ENCODE assay signal across 22 cellular contexts in the genomic region with DNA sequence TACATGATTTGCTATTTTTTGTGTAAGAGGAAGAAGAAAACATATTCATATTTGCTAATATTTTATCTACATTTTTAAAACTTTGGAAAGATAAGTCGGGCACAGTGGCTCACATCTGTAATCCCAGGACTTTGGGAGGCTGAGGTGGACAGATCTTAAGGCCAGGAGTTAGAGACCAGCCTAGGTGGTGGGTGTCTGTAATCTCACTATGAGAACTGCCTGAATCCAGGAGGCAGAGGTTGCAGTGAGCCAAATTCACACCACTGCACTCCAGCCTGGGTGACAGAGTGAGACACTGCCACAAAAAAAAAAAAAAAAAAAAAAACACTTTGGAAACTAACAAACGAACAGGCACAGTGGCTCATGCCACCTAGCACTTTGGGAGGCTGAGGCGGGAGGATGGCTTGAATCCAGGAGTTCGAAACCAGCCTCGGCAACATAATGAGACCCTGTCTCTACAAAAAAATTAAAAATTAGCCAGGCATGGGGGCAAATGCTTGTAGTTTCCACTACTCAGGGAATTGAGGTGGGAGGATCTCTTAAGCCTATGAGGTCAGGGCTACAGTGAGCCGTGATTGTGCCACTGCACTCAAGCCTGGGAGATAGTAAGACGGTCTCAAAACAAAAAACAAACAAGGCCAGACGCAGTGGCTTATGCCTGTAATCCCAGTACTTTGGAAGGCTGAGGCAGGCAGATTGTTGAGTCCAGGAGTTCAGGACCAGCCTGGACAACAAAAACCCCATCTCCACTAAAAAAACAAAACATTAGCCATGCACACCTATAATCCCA. TPM values are rescaled to one million over a fixed set of nuclear protein-coding genes. Genes with fewer than 3 reads are reported as not detected.
DNase-seq lines count a peak whose midpoint lies in the region; ATAC-seq and TF ChIP-seq lines count a peak whose summit lies in the region.
"Had no signal": no experiment of that assay in that cellular context is flagged by ENCODE, and none has a peak within 500 bp of the region (broad histone marks: within the 10 kb centered on the region; RNA-seq: fewer than 3 reads in every experiment).

No MANE protein-coding gene starts in this region.

- no peaks in the 10 kb centered on the region for H3K4me1 ChIP-seq in H9 (ENCODE audit: insufficient read depth, low read length)
- H3K4me1 ChIP-seq in mammary epithelial cell (ENCODE audit: insufficient read depth, low read length): peaks cover 9% of the 10 kb centered on the region

- H4K5ac ChIP-seq in H9 (ENCODE audit: insufficient read length, low read depth, low read length): no peak overlapping the region

- no peak; the same call in 1 of the 2 replicates for ATAC-seq in WTC11
- ATAC-seq: CD8-positive, alpha-beta T cell; GM23338 had no signal

- H3K36me3 Mint-ChIP-seq in Calu3 (ENCODE audit: insufficient read depth, unreplicated experiment) (peaks cover 21% of the 10 kb centered on the region), H9 (ENCODE audit: insufficient read depth in 1 of 3, low read depth in 3 of 3) (peaks cover 5 to 13% (median 5%) of the 10 kb centered on the region in 3 experiments; a peak in 3 of 7 replicates), WTC11 (peaks cover 12% of the 10 kb centered on the region)

- H3T11ph ChIP-seq in H9 (ENCODE audit: low read length): no peak overlapping the region

- H3K27me3 ChIP-seq in H9 (ENCODE audit: insufficient read depth, low read length) (no peaks in the 10 kb centered on the region), mammary epithelial cell (ENCODE audit: insufficient read depth, low read length) (no peaks in the 10 kb centered on the region)
- H3K27me3 ChIP-seq: BLaER1 had no signal

- no peak overlapping the region for H4K8ac ChIP-seq in H9 (replicated peaks; ENCODE audit: insufficient read length, low read depth, low read length)

- in situ Hi-C loops in mammary epithelial cell (cut with MboI; ENCODE audit: low sequenced_read_pairs in 2 of 2): loop anchor here in 1 of 2 donors (25.0 kb wide), 1 partner anchor 713 kb away; no protein-coding TSS in a partner anchor

- H3K9me3 Mint-ChIP-seq in Calu3 (ENCODE audit: low read depth, unreplicated experiment): no peaks in the 10 kb centered on the region
- H3K9me3 Mint-ChIP-seq in H9: peaks cover 0 to 2% of the 10 kb centered on the region in 2 experiments; a peak in 1 of 5 replicates
- peaks cover 13% of the 10 kb centered on the region for H3K9me3 Mint-ChIP-seq in WTC11
- H3K9me3 Mint-ChIP-seq: CD8-positive, alpha-beta T cell; GM23338 had no signal

- no peak overlapping the region for H2BK5ac ChIP-seq in H9 (ENCODE audit: insufficient read length, low read length)

- H3K27me3 Mint-ChIP-seq in Calu3 (ENCODE audit: unreplicated experiment) (no peaks in the 10 kb centered on the region), H9 (ENCODE audit: low read depth) (no peaks in the 10 kb centered on the region), WTC11 (ENCODE audit: low read depth) (no peaks in the 10 kb centered on the region)

- peak overlapping the region; percentile 24 for H3K27ac Mint-ChIP-seq in Calu3 (ENCODE audit: unreplicated experiment)
- H3K27ac Mint-ChIP-seq in H9: peak overlapping the region; percentile 65 to 92 (median 74); a peak in 6 of 7 replicates
- peak overlapping the region; percentile 92; the same call in 1 of the 2 replicates for H3K27ac Mint-ChIP-seq in WTC11
- H3K27ac Mint-ChIP-seq: CD8-positive, alpha-beta T cell; GM23338 had no signal

- H3K23ac ChIP-seq in H9 (ENCODE audit: insufficient read length, low read depth, low read length): no peak overlapping the region

- no CpG with 5 or more reads among the region's 8 CpGs for WGBS in H9 (ENCODE audit: extremely low coverage, insufficient read length, low lambda C conversion rate)
- WGBS in mammary epithelial cell (ENCODE audit: low coverage, missing lambda C conversion rate): 97% methylated on average over 7 of the region's 8 CpGs

- peaks cover 2% of the 10 kb centered on the region for H3K36me3 ChIP-seq in mammary epithelial cell (ENCODE audit: insufficient read depth, low read length)

- H3K4me3 Mint-ChIP-seq in Calu3 (ENCODE audit: low read depth, unreplicated experiment) (no peak overlapping the region), H9 (no peak overlapping the region), WTC11 (no peak overlapping the region)
- H3K4me3 Mint-ChIP-seq: CD8-positive, alpha-beta T cell; GM23338 had no signal

- H3K4me1 Mint-ChIP-seq in Calu3 (ENCODE audit: low read depth, unreplicated experiment) (no peaks in the 10 kb centered on the region), H9 (peaks cover 13 to 17% of the 10 kb centered on the region in 2 experiments), WTC11 (peaks cover 20% of the 10 kb centered on the region)

- CTCF ChIA-PET in Calu3 (lab: Charles Lee) (no interaction called here), WTC11 (lab: Charles Lee) (interaction anchor here (1.4 kb wide), 1 partner anchor 163 kb away, joined by 3 read pairs; no protein-coding TSS in a partner anchor), mammary epithelial cell (lab: Charles Lee; ENCODE audit: low non-redundant PET) (no interaction called here)

- H2BK12ac ChIP-seq in H9 (ENCODE audit: insufficient read length, low read depth, low read length): no peak overlapping the region

- no peak overlapping the region for H3K4ac ChIP-seq in H9 (ENCODE audit: low read depth, low read length)

- intact Hi-C loops in Calu3 (cut with micrococcal nuclease; ENCODE audit: unreplicated experiment): no loop called here
- intact Hi-C loops in mammary epithelial cell (cut with micrococcal nuclease): no loop called here

- no peak overlapping the region for H3K14ac ChIP-seq in H9 (ENCODE audit: insufficient read depth, low read length)

- H3K18ac ChIP-seq in H9 (ENCODE audit: insufficient read length, low read depth, low read length): no peak overlapping the region

- no peak overlapping the region for H4K91ac ChIP-seq in H9 (ENCODE audit: insufficient read length, low read depth, low read length)

- H3K9ac ChIP-seq in H9 (ENCODE audit: extremely low read depth, insufficient read length, low read length) (no peak overlapping the region), mammary epithelial cell (ENCODE audit: insufficient read depth, low read length) (no peak overlapping the region)
- H3K9ac ChIP-seq: BLaER1 had no signal

- no peak overlapping the region for H3K27ac ChIP-seq in H9 (ENCODE audit: insufficient read length, low read depth, low read length)
- no peak overlapping the region for H3K27ac ChIP-seq in mammary epithelial cell (ENCODE audit: insufficient read depth, low read depth, low read length)
- H3K27ac ChIP-seq: BLaER1, SK-N-MC had no signal

- POLR2A ChIA-PET in WTC11 (lab: Charles Lee): no interaction called here

- no peak overlapping the region for H2AK5ac ChIP-seq in H9 (ENCODE audit: insufficient read length, low read length)

- H3K79me2 ChIP-seq in H9 (ENCODE audit: insufficient read depth, low read length) (no peaks in the 10 kb centered on the region), mammary epithelial cell (ENCODE audit: insufficient read depth, low read length) (peaks cover 87% of the 10 kb centered on the region)

- dilution Hi-C loops in mammary epithelial cell (cut with HindIII; ENCODE audit: low sequenced_read_pairs): loop anchor here (5.0 to 25.0 kb wide), 2 partner anchors 37 to 288 kb away; a partner anchor contains a TSS

- no peak for DNase-seq in Calu3
- DNase-seq in H9: no peak
- DNase-seq in WTC11 (ENCODE audit: low spot score): no peak
- DNase-seq in islet precursor cell: peak; percentile 52
- DNase-seq in mammary epithelial cell: no peak
- no peak for DNase-seq in activated T-cell treated with anti-CD3 and anti-CD28 coated beads, Interleukin-2, amount 50 U/mL, for 1 hour
- no peak for DNase-seq in mesenteric fat pad (ENCODE audit: low spot score)
- DNase-seq in NCI-H1417 treated with DMSO at 0.1 percent for 48 hours (lab: John Stamatoyannopoulos, UW): no peak
- DNase-seq: CD8-positive, alpha-beta T cell; DMS79; IMR-90; Karpas-422; NCI-H1048; NCI-H2081; NCI-H2171 treated with DMSO at 0.1 percent for 48 hours; NCI-H446; NCI-H69; NK-92 treated with Interleukin-12 subunit alpha and Interleukin-12 subunit beta, amount 100 ng/mL, for 24 hours; SHP77 had no signal

- H2BK120ac ChIP-seq in H9 (ENCODE audit: low read depth, low read length, poor library complexity, severe bottlenecking): no peak overlapping the region

- TF ChIP-seq CTCF in Calu3 (IDR thresholded peaks at IDR 0.05; ENCODE audit: unreplicated experiment): no peak
- TF ChIP-seq CTCF in H9 (conservative IDR thresholded peaks at IDR 0.05): no peak
- TF ChIP-seq CTCF in WTC11 (IDR thresholded peaks at IDR 0.05): no peak
- TF ChIP-seq CTCF in mammary epithelial cell (conservative IDR thresholded peaks at IDR 0.05 in 1 of 2, IDR thresholded peaks at IDR 0.05 in 1 of 2; ENCODE audit: extremely low read depth in 1 of 2, insufficient read depth in 1 of 2, low read depth in 1 of 2, low read length in 2 of 2): no peak

- no TSS peak for BruUV-seq in Calu3 (replicated peaks; lab: Mats Ljungman, UMichigan)
- BruUV-seq in mammary epithelial cell (replicated peaks; lab: Mats Ljungman, UMichigan): no TSS peak

- peaks cover 4% of the 10 kb centered on the region for H3K79me1 ChIP-seq in H9 (ENCODE audit: insufficient read depth, low read depth, low read length, poor library complexity, severe bottlenecking)

- H3K23me2 ChIP-seq in H9 (ENCODE audit: insufficient read length, low read depth, low read length, poor library complexity, severe bottlenecking): no peaks in the 10 kb centered on the region

- H2BK20ac ChIP-seq in H9 (ENCODE audit: low read depth, low read length, poor library complexity, severe bottlenecking): no peak overlapping the region

- no peak overlapping the region for H3K56ac ChIP-seq in H9 (ENCODE audit: insufficient read length, low read depth, low read length)

- H2AFZ ChIP-seq in H9 (ENCODE audit: low read length) (no peak overlapping the region), mammary epithelial cell (ENCODE audit: low read depth, low read length) (no peak overlapping the region)
- H2AFZ ChIP-seq: GM23338 had no signal

- H2BK15ac ChIP-seq in H9 (ENCODE audit: low read depth, low read length): no peak overlapping the region

- H3K4me2 ChIP-seq in H9 (ENCODE audit: insufficient read depth, insufficient read length, low read length): no peak overlapping the region
- H3K4me2 ChIP-seq in mammary epithelial cell (ENCODE audit: insufficient read depth, low read depth, low read length): no peak overlapping the region
- H3K4me2 ChIP-seq: BLaER1, GM23338 had no signal

- H3K4me3 ChIP-seq in mammary epithelial cell (replicated peaks in 1 of 3; ENCODE audit: insufficient read depth in 1 of 3, low read depth in 2 of 3, low read length in 3 of 3): no peak overlapping the region
- H3K4me3 ChIP-seq: BLaER1, GM23338, SK-N-MC had no signal

- H4K20me1 ChIP-seq in H9 (ENCODE audit: control insufficient read depth, insufficient read depth, insufficient read length): no peaks in the 10 kb centered on the region
- no peaks in the 10 kb centered on the region for H4K20me1 ChIP-seq in mammary epithelial cell (ENCODE audit: insufficient read depth, low read length)
- H4K20me1 ChIP-seq: BLaER1 had no signal

- H3K9me3 ChIP-seq in H9 (ENCODE audit: control insufficient read depth, low read depth, low read length): no peaks in the 10 kb centered on the region
- no peaks in the 10 kb centered on the region for H3K9me3 ChIP-seq in mammary epithelial cell (replicated peaks; ENCODE audit: insufficient read depth, low read length)

RNA-seq across cellular contexts. Expression of a gene that starts 25.6 kb away (rescaled TPM):
- 88.9 and 95.2 TPM in 2 replicates for total RNA-seq in Calu3 (2022)
- total RNA-seq in H9 (2021): 24.5 and 28.3 TPM in 2 replicates
- 39.4 to 41.3 TPM (median 41.1 TPM) in 3 replicates for total RNA-seq in WTC11 (2021)
- total RNA-seq in mammary epithelial cell: 10 to 100 TPM; 79.4 to 88.7 TPM
- 18.6 TPM for polyA plus RNA-seq in mammary epithelial cell
- polyA minus RNA-seq in mammary epithelial cell: 31.3 TPM
- total RNA-seq in mesenteric fat pad: 59.1 TPM

RNA-seq across cellular contexts. Expression of a gene that starts 59.8 kb away (rescaled TPM):
- total RNA-seq in Calu3 (2022): 0.38 and 0.56 TPM in 2 replicates
- not detected in 2 replicates for total RNA-seq in H9 (2021)
- total RNA-seq in WTC11 (2021): 0.05 TPM in 1 of 3 replicates, not detected in the others
- total RNA-seq in mammary epithelial cell: 1 to 10 TPM; 1.8 to 3.0 TPM
- polyA plus RNA-seq in mammary epithelial cell: 2.2 TPM
- polyA minus RNA-seq in mammary epithelial cell: 2.3 TPM
- total RNA-seq in mesenteric fat pad: not detected
- total RNA-seq: CD8-positive, alpha-beta T cell; GM23338 had no signal
- polyA plus RNA-seq: GM23338 had no signal

Comparison
In these comparisons a context has a peak if more than half of its experiments do, and no peak if none do; other contexts are left out.
1. H3K27ac Mint-ChIP-seq: peak in every context shown above with its lines; median percentile 92 in WTC11; 74 in H9; 24 in Calu3.